ENCODE assay signal across 7 cellular contexts in genomic region chr20:53157443-53158408, GRCh38.
DNase-seq lines count a peak whose midpoint lies in the region; ATAC-seq, FAIRE-seq and TF ChIP-seq lines count a peak whose summit lies in the region.

No MANE protein-coding gene starts in this region.

- in situ Hi-C loops in G401 (cut with HindIII; ENCODE audit: low sequenced_read_pairs), result no loop called here
- in situ Hi-C loops in SK-MEL-5 (cut with HindIII; ENCODE audit: low pct_unique_long_range_greater_than_20kb, low sequenced_read_pairs), result no loop called here

- H3K9ac ChIP-seq in liver (ENCODE audit: low read depth in 1 of 2, low read length in 2 of 2), result no peak overlapping the region

- peak; percentile 56 to 83 for TF ChIP-seq RAD21 in liver (IDR thresholded peaks at IDR 0.05)

- TF ChIP-seq POLR2A in breast epithelium (IDR thresholded peaks at IDR 0.05), result no peak

- H3K36me3 ChIP-seq in breast epithelium, result no peaks in the 10 kb centered on the region
- H3K36me3 ChIP-seq in liver (ENCODE audit: control insufficient read depth in 4 of 4, insufficient read depth in 3 of 4, low read depth in 1 of 4, low read length in 3 of 4), result no peaks in the 10 kb centered on the region

- H3K9me3 ChIP-seq in breast epithelium (no peaks in the 10 kb centered on the region), liver (ENCODE audit: control insufficient read depth in 4 of 4, low read length in 3 of 4) (no peaks in the 10 kb centered on the region)

- ATAC-seq in GM19452 (IDR thresholded peaks at IDR 0.05; ENCODE audit: unreplicated experiment) (peak; percentile 68), HG03521 (IDR thresholded peaks at IDR 0.05; ENCODE audit: unreplicated experiment) (peak; percentile 76)

- peak; percentile 28 for DNase-seq in G401 (ENCODE audit: low spot score)
- peak; percentile 89 for DNase-seq in SK-MEL-5 (ENCODE audit: low read depth, low spot score)
- DNase-seq in breast epithelium (ENCODE audit: low spot score in 2 of 2), result no peak
- DNase-seq in urothelium cell line (ENCODE audit: low spot score), result peak; percentile 31

- no peaks in the 10 kb centered on the region for H3K4me1 ChIP-seq in breast epithelium
- peaks cover 0 to 7% (median 0%) of the 10 kb centered on the region in 4 donors for H3K4me1 ChIP-seq in liver (ENCODE audit: control insufficient read depth in 4 of 4, insufficient read depth in 4 of 4, low read length in 3 of 4)

- H3K27me3 ChIP-seq in breast epithelium (no peaks in the 10 kb centered on the region), liver (ENCODE audit: control insufficient read depth in 4 of 4, insufficient read depth in 4 of 4, low read length in 3 of 4) (no peaks in the 10 kb centered on the region)

- H3K4me3 ChIP-seq in breast epithelium (no peak overlapping the region), liver (ENCODE audit: low read depth in 1 of 3, low read length in 3 of 3) (no peak overlapping the region)

- FAIRE-seq in urothelium cell line (lab: Jason Lieb, UNC), result no peak

- H3K27ac ChIP-seq in breast epithelium, result no peak overlapping the region
- H3K27ac ChIP-seq in liver (ENCODE audit: low read depth in 1 of 2, low read length in 2 of 2), result no peak overlapping the region

- intact Hi-C loops in breast epithelium (cut with DNase I; ENCODE audit: low total_unique reads), result no loop called here

- WGBS in liver, result 87% methylated on average over 11 of the region's 11 CpGs

- TF ChIP-seq CTCF in breast epithelium (IDR thresholded peaks at IDR 0.05) (peak in 2 of 3 donors; percentile 20 to 22), liver (IDR thresholded peaks at IDR 0.05; ENCODE audit: low read depth, low read length, missing input control) (peak; percentile 46)

TF ChIP-seq in liver, 16 proteins besides CTCF, POLR2A, EP300 and RAD21:
- TF ChIP-seq HNF4A (conservative IDR thresholded peaks at IDR 0.05), result peak in 1 of 2 donors; percentile 53
- TF ChIP-seq FOXA2 (IDR thresholded peaks at IDR 0.05), result no peak
- no peak for TF ChIP-seq JUND (IDR thresholded peaks at IDR 0.05)
- TF ChIP-seq MAX (IDR thresholded peaks at IDR 0.05), result no peak

Comparison
In these comparisons a context has a peak if more than half of its experiments do, and no peak if none do; other contexts are left out.
1. DNase-seq: peak in G401 (single experiment), SK-MEL-5 (single experiment) and urothelium cell line (single experiment); none in breast epithelium (0 of 2).